In the genomic region with DNA sequence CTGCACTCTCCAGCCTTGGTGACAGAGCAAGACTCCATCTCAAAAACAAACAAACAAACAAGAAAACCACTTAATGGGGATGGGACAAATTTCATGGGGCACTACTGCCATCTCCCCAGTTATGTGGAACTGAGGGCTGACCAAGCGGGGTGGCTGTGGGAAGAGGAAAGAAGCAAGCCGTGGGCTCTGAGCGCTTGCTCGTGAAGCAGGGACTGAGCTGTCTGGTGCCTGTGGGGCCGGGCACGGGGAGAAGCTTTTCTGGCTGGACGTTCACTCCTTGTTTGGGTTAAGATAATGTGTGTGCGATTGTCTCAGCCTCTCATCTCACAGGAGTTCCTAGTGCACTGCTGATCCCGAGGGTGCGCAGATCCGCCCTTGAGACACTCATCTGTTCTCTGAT, we compare ENCODE assay signal across 32 cellular contexts. TPM values are rescaled to one million over a fixed set of nuclear protein-coding genes. Genes with fewer than 3 reads are reported as not detected.
"Had no signal": no experiment of that assay in that cellular context is flagged by ENCODE, and none has a peak within 500 bp of the region (broad histone marks: within the 10 kb centered on the region; RNA-seq: fewer than 3 reads in every experiment).

No MANE protein-coding gene starts in this region.

- H3K4me3 ChIP-seq: ascending aorta, breast epithelium, cardiac muscle cell, coronary artery, dorsolateral prefrontal cortex had no signal

- FAIRE-seq: frontal cortex had no signal

- H3K9me3 ChIP-seq: ascending aorta, breast epithelium had no signal

- H3K4me1 ChIP-seq: ascending aorta, breast epithelium had no signal

- ATAC-seq: activated CD8-positive, alpha-beta memory T cell treated with anti-CD3 and anti-CD28 coated beads, Interleukin-2, amount 10 ng/mL, durations not matched to agents 7 days and 5 days; activated CD8-positive, alpha-beta T cell treated with anti-CD3 and anti-CD28 coated beads, Interleukin-2, amount 10 ng/mL, durations not matched to agents 7 days and 5 days; esophagus mucosa; T-helper 17 cell; WTC11 had no signal

- DNase-seq: activated CD4-positive, alpha-beta T cell treated with anti-CD3 and anti-CD28 coated beads for 1 hour; activated CD4-positive, alpha-beta T cell treated with anti-CD3 and anti-CD28 coated beads for 4 hours; activated CD4-positive, alpha-beta T cell treated with anti-CD3 and anti-CD28 coated beads, Interleukin-2, amount 50 U/mL, for 1 hour; activated CD4-positive, alpha-beta T cell treated with anti-CD3 and anti-CD28 coated beads, Interleukin-2, amount 50 U/mL, for 48 hours; activated CD8-positive, alpha-beta memory T cell treated with anti-CD3 and anti-CD28 coated beads, Interleukin-2, amount 10 ng/mL, durations not matched to agents 7 days and 5 days; activated CD8-positive, alpha-beta memory T cell treated with anti-CD3 and anti-CD28 coated beads, Interleukin-2, amount 50 U/mL, for 4 hours; activated CD8-positive, alpha-beta T cell treated with anti-CD3 and anti-CD28 coated beads, Interleukin-2, amount 10 ng/mL, durations not matched to agents 7 days and 5 days; activated naive CD4-positive, alpha-beta T cell treated with anti-CD3 and anti-CD28 coated beads for 36 hours; activated naive CD8-positive, alpha-beta T cell treated with anti-CD3 and anti-CD28 coated beads, Interleukin-2, amount 10 ng/mL, durations not matched to agents 7 days and 5 days; activated T-cell treated with anti-CD3 and anti-CD28 coated beads, Interleukin-2, amount 50 U/mL, for 1 hour; activated T-cell treated with anti-CD3 and anti-CD28 coated beads, Interleukin-2, amount 50 U/mL, for 48 hours; central memory CD4-positive, alpha-beta T cell; cerebellar nuclear complex; dorsolateral prefrontal cortex; effector memory CD4-positive, alpha-beta T cell; endodermal cell; foreskin fibroblast; T-helper 1 cell; T-helper 17 cell had no signal

- H3K9me3 Mint-ChIP-seq: activated naive CD4-positive, alpha-beta T cell treated with anti-CD3 and anti-CD28 coated beads for 36 hours; activated naive CD4-positive, alpha-beta T cell treated with anti-CD3 and anti-CD28 coated beads, Interleukin-2, amount 50 U/mL, for 24 hours; activated naive CD8-positive, alpha-beta T cell treated with anti-CD3 and anti-CD28 coated beads, Interleukin-2, amount 10 ng/mL, durations not matched to agents 7 days and 5 days; activated T-helper 1 cell treated with anti-CD3 and anti-CD28 coated beads, Interleukin-12 subunit alpha, Interleukin-12 subunit beta, Interleukin-2, Interleukin-4 antibody, amounts not matched to agents 30 ng/mL and 10 ng/mL and 1 ng/mL, durations not matched to agents 14 hours and 24 hours and 36 hours; activated T-helper 2 cell treated with anti-CD3 and anti-CD28 coated beads, Interferon-gamma antibody, Interleukin-2, Interleukin-4, amounts not matched to agents 10 μg/mL and 5 μg/mL and 100 μg/mL, durations not matched to agents 14 hours and 24 hours and 36 hours; dendritic cell treated with granulocyte-macrophage colony-stimulating factor and Interleukin-4, amounts not matched to agents 40 ng/mL and 50 ng/mL, for 4 days; endodermal cell had no signal

- H3K27me3 ChIP-seq: ascending aorta, breast epithelium, cardiac muscle cell had no signal

- H3K4me3 Mint-ChIP-seq: activated CD8-positive, alpha-beta memory T cell treated with anti-CD3 and anti-CD28 coated beads, Interleukin-2, amount 10 ng/mL, durations not matched to agents 7 days and 5 days; activated CD8-positive, alpha-beta T cell treated with anti-CD3 and anti-CD28 coated beads, Interleukin-2, amount 10 ng/mL, durations not matched to agents 7 days and 5 days; activated naive CD4-positive, alpha-beta T cell treated with anti-CD3 and anti-CD28 coated beads for 36 hours; activated naive CD4-positive, alpha-beta T cell treated with anti-CD3 and anti-CD28 coated beads, Interleukin-2, amount 50 U/mL, for 24 hours; activated naive CD8-positive, alpha-beta T cell treated with anti-CD3 and anti-CD28 coated beads, Interleukin-2, amount 10 ng/mL, durations not matched to agents 7 days and 5 days; activated T-helper 1 cell treated with anti-CD3 and anti-CD28 coated beads, Interleukin-12 subunit alpha, Interleukin-12 subunit beta, Interleukin-2, Interleukin-4 antibody, amounts not matched to agents 30 ng/mL and 10 ng/mL and 1 ng/mL, durations not matched to agents 14 hours and 24 hours and 36 hours; brain; dendritic cell treated with granulocyte-macrophage colony-stimulating factor and Interleukin-4, amounts not matched to agents 40 ng/mL and 50 ng/mL, for 4 days; endodermal cell; T-helper 17 cell; WTC11 had no signal

- H3K4me1 Mint-ChIP-seq: activated CD8-positive, alpha-beta memory T cell treated with anti-CD3 and anti-CD28 coated beads, Interleukin-2, amount 10 ng/mL, durations not matched to agents 7 days and 5 days; activated naive CD4-positive, alpha-beta T cell treated with anti-CD3 and anti-CD28 coated beads, Interleukin-2, amount 50 U/mL, for 24 hours; activated naive CD8-positive, alpha-beta T cell treated with anti-CD3 and anti-CD28 coated beads, Interleukin-2, amount 10 ng/mL, durations not matched to agents 7 days and 5 days; T-helper 17 cell had no signal

- H3K27ac ChIP-seq: ascending aorta, breast epithelium, cardiac muscle cell, coronary artery, dorsolateral prefrontal cortex, VCaP had no signal

- H3K27ac Mint-ChIP-seq: activated CD8-positive, alpha-beta memory T cell treated with anti-CD3 and anti-CD28 coated beads, Interleukin-2, amount 10 ng/mL, durations not matched to agents 7 days and 5 days; activated CD8-positive, alpha-beta T cell treated with anti-CD3 and anti-CD28 coated beads, Interleukin-2, amount 10 ng/mL, durations not matched to agents 7 days and 5 days; activated naive CD4-positive, alpha-beta T cell treated with anti-CD3 and anti-CD28 coated beads for 36 hours; activated naive CD4-positive, alpha-beta T cell treated with anti-CD3 and anti-CD28 coated beads, Interleukin-2, amount 50 U/mL, for 24 hours; activated naive CD8-positive, alpha-beta T cell treated with anti-CD3 and anti-CD28 coated beads, Interleukin-2, amount 10 ng/mL, durations not matched to agents 7 days and 5 days; activated T-helper 1 cell treated with anti-CD3 and anti-CD28 coated beads, Interleukin-12 subunit alpha, Interleukin-12 subunit beta, Interleukin-2, Interleukin-4 antibody, amounts not matched to agents 30 ng/mL and 10 ng/mL and 1 ng/mL, durations not matched to agents 14 hours and 24 hours and 36 hours; activated T-helper 2 cell treated with anti-CD3 and anti-CD28 coated beads, Interferon-gamma antibody, Interleukin-2, Interleukin-4, amounts not matched to agents 10 μg/mL and 5 μg/mL and 100 μg/mL, durations not matched to agents 14 hours and 24 hours and 36 hours; brain; dendritic cell treated with granulocyte-macrophage colony-stimulating factor and Interleukin-4, amounts not matched to agents 40 ng/mL and 50 ng/mL, for 4 days; endodermal cell; T-helper 17 cell; WTC11 had no signal

- H3K36me3 ChIP-seq: ascending aorta, breast epithelium, cardiac muscle cell had no signal

- H3K36me3 Mint-ChIP-seq: activated CD8-positive, alpha-beta memory T cell treated with anti-CD3 and anti-CD28 coated beads, Interleukin-2, amount 10 ng/mL, durations not matched to agents 7 days and 5 days; activated naive CD4-positive, alpha-beta T cell treated with anti-CD3 and anti-CD28 coated beads, Interleukin-2, amount 50 U/mL, for 24 hours; activated naive CD8-positive, alpha-beta T cell treated with anti-CD3 and anti-CD28 coated beads, Interleukin-2, amount 10 ng/mL, durations not matched to agents 7 days and 5 days; brain; WTC11 had no signal

RNA-seq across cellular contexts. Expression of a gene that starts 22.0 kb away (rescaled TPM):
- total RNA-seq: ascending aorta, T-helper 17 cell had no signal
